In the genomic region with DNA sequence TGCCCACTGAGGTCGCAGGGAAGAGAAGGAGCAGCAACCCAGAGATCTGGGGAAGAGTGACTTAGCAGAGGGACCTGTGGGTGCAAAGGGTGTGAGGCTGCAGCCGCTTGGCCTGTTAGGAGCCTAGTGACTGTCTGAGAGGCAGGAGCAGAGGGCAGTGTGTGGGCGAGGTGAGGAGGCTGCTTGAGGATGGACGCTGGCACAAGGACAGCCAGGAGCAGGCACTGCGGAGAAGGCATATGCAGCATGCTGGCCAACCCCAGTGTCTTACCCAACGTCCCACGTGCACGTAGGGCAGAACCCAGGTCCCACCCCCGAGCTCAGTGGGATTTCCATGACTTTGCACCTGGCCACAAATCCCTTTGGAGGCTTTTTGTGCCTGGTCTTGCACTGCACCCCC, we compare ENCODE assay signal across 17 cellular contexts. TPM values are rescaled to one million over a fixed set of nuclear protein-coding genes. Genes with fewer than 3 reads are reported as not detected.
DNase-seq lines count a peak whose midpoint lies in the region; ATAC-seq and TF ChIP-seq lines count a peak whose summit lies in the region.
"Had no signal": no experiment of that assay in that cellular context is flagged by ENCODE, and none has a peak within 500 bp of the region (broad histone marks: within the 10 kb centered on the region; RNA-seq: fewer than 3 reads in every experiment).

No MANE protein-coding gene starts in this region.

- no peaks in the 10 kb centered on the region for H3K36me3 Mint-ChIP-seq in stimulated activated memory B cell treated with anti-CD40 and anti-IgM and Interleukin-4, amounts not matched to agents 10 μg/mL and 1 μg/mL and 100 μg/mL, for 72 hours
- H3K36me3 Mint-ChIP-seq in activated T-cell treated with anti-CD3 and anti-CD28 coated beads, Interleukin-2, amount 50 U/mL, for 72 hours (ENCODE audit: insufficient read depth in 2 of 2) = no peaks in the 10 kb centered on the region
- H3K36me3 Mint-ChIP-seq: CD4-positive, alpha-beta memory T cell had no signal

- ATAC-seq in stimulated activated memory B cell treated with anti-CD40 and anti-IgM and Interleukin-4, amounts not matched to agents 10 μg/mL and 1 μg/mL and 100 μg/mL, for 72 hours = no peak
- no peak for ATAC-seq in activated T-cell treated with anti-CD3 and anti-CD28 coated beads, Interleukin-2, amount 50 U/mL, for 72 hours (replicated peaks in 1 of 2)
- ATAC-seq: HCT116 had no signal

- WGBS in transverse colon (ENCODE audit: low coverage in 1 of 2), 2 donors = 81% methylated on average over 9 of the region's 9 CpGs; no CpG with 5 or more reads in 1 of the 2 donors

- peak overlapping the region; percentile 54 for H3K27ac Mint-ChIP-seq in stimulated activated memory B cell treated with anti-CD40 and anti-IgM and Interleukin-4, amounts not matched to agents 10 μg/mL and 1 μg/mL and 100 μg/mL, for 72 hours
- H3K27ac Mint-ChIP-seq in activated T-cell treated with anti-CD3 and anti-CD28 coated beads, Interleukin-2, amount 50 U/mL, for 72 hours = no peak overlapping the region

- H3K4me3 ChIP-seq in BLaER1 treated with 17β-estradiol and CSF1 and Interleukin-3, amounts not matched to agents 10 nM and 100 nM = no peak overlapping the region
- H3K4me3 ChIP-seq in HEK293 (ENCODE audit: low read depth, low read length) (no peak overlapping the region), transverse colon (no peak overlapping the region)

- no peak overlapping the region for H3K27ac ChIP-seq in BLaER1 treated with 17β-estradiol and CSF1 and Interleukin-3, amounts not matched to agents 10 nM and 100 nM
- no peak overlapping the region for H3K27ac ChIP-seq in HEK293 (ENCODE audit: extremely low read depth, low read depth, low read length)
- no peak overlapping the region for H3K27ac ChIP-seq in transverse colon
- H3K27ac ChIP-seq: C4-2B had no signal

- CTCF ChIA-PET in HEK293 (lab: Yijun Ruan, JAX) = interaction anchor here (0.6 to 1.1 kb wide), 2 partner anchors 8 to 96 kb away, joined by 3 to 5 read pairs; no protein-coding TSS in a partner anchor

- peaks cover 0 to 43% (median 23%) of the 10 kb centered on the region in 11 experiments; a peak in 18 of 22 replicates for H3K27me3 ChIP-seq in BLaER1 treated with 17β-estradiol and CSF1 and Interleukin-3, amounts not matched to agents 10 nM and 100 nM
- H3K27me3 ChIP-seq in transverse colon = no peaks in the 10 kb centered on the region

- no peak for TF ChIP-seq POLR2A in transverse colon (IDR thresholded peaks at IDR 0.05)

- H3K4me2 ChIP-seq in BLaER1 treated with 17β-estradiol and CSF1 and Interleukin-3, amounts not matched to agents 10 nM and 100 nM = peak overlapping the region; percentile 62 to 85 (median 71); a peak in 16 of 22 replicates

- in situ Hi-C loops in transverse colon (cut with MboI; ENCODE audit: low pct_ligation_motif_present in 1 of 4, low pct_unique_long_range_greater_than_20kb in 1 of 4, low sequenced_read_pairs in 3 of 4) = no loop called here

- no peak for TF ChIP-seq EP300 in transverse colon (IDR thresholded peaks at IDR 0.05; ENCODE audit: low read depth)

- H3K9ac ChIP-seq in BLaER1 treated with 17β-estradiol and CSF1 and Interleukin-3, amounts not matched to agents 10 nM and 100 nM = no peak overlapping the region

- POLR2A ChIA-PET in HEK293 (lab: Yijun Ruan, JAX) = no interaction called here

- peaks cover 0 to 18% (median 0%) of the 10 kb centered on the region in 11 experiments; a peak in 4 of 22 replicates for H4K20me1 ChIP-seq in BLaER1 treated with 17β-estradiol and CSF1 and Interleukin-3, amounts not matched to agents 10 nM and 100 nM

- peaks cover 0 to 3% (median under 1%) of the 10 kb centered on the region in 11 experiments; a peak in 10 of 22 replicates for H3K9me3 ChIP-seq in BLaER1 treated with 17β-estradiol and CSF1 and Interleukin-3, amounts not matched to agents 10 nM and 100 nM (replicated peaks in 1 of 11)
- H3K9me3 ChIP-seq in HEK293 (ENCODE audit: control insufficient read depth, insufficient read depth, low read depth, low read length) = no peaks in the 10 kb centered on the region
- H3K9me3 ChIP-seq in transverse colon = no peaks in the 10 kb centered on the region

- no peak overlapping the region for H3K4me3 Mint-ChIP-seq in stimulated activated memory B cell treated with anti-CD40 and anti-IgM and Interleukin-4, amounts not matched to agents 10 μg/mL and 1 μg/mL and 100 μg/mL, for 72 hours
- H3K4me3 Mint-ChIP-seq in activated T-cell treated with anti-CD3 and anti-CD28 coated beads, Interleukin-2, amount 50 U/mL, for 72 hours = no peak overlapping the region
- H3K4me3 Mint-ChIP-seq: CD4-positive, alpha-beta memory T cell had no signal

- H3K4me1 Mint-ChIP-seq in stimulated activated memory B cell treated with anti-CD40 and anti-IgM and Interleukin-4, amounts not matched to agents 10 μg/mL and 1 μg/mL and 100 μg/mL, for 72 hours = peaks cover 20% of the 10 kb centered on the region
- peaks cover 17% of the 10 kb centered on the region for H3K4me1 Mint-ChIP-seq in activated T-cell treated with anti-CD3 and anti-CD28 coated beads, Interleukin-2, amount 50 U/mL, for 72 hours (ENCODE audit: low read depth)

- H3K36me3 ChIP-seq in BLaER1 treated with 17β-estradiol and CSF1 and Interleukin-3, amounts not matched to agents 10 nM and 100 nM = no peaks in the 10 kb centered on the region
- H3K36me3 ChIP-seq in HEK293 (ENCODE audit: control insufficient read depth in 2 of 2, insufficient read depth in 1 of 2, low read length in 2 of 2) (no peaks in the 10 kb centered on the region), transverse colon (no peaks in the 10 kb centered on the region)

- DNase-seq in cerebellar cortex (ENCODE audit: low spot score) (peak; percentile 69), transverse colon (no peak), HuH-7 (ENCODE audit: low spot score) (no peak)
- DNase-seq in activated T-cell treated with anti-CD3 and anti-CD28 coated beads, Interleukin-2, amount 50 U/mL, for 72 hours = no peak
- DNase-seq: ACHN; CD4-positive, alpha-beta memory T cell; DMS79; EL; GDM1; IMR-90 had no signal

- H3K27me3 Mint-ChIP-seq in stimulated activated memory B cell treated with anti-CD40 and anti-IgM and Interleukin-4, amounts not matched to agents 10 μg/mL and 1 μg/mL and 100 μg/mL, for 72 hours = peaks cover 7% of the 10 kb centered on the region
- no peaks in the 10 kb centered on the region for H3K27me3 Mint-ChIP-seq in activated T-cell treated with anti-CD3 and anti-CD28 coated beads, Interleukin-2, amount 50 U/mL, for 72 hours (ENCODE audit: low read depth)

- intact Hi-C loops in transverse colon (cut with DNase I; ENCODE audit: low total_unique reads) = no loop called here

- peaks cover 27 to 41% (median 31%) of the 10 kb centered on the region in 10 experiments for H3K4me1 ChIP-seq in BLaER1 treated with 17β-estradiol and CSF1 and Interleukin-3, amounts not matched to agents 10 nM and 100 nM
- H3K4me1 ChIP-seq in HEK293 (ENCODE audit: control insufficient read depth, insufficient read depth, low read length) (no peaks in the 10 kb centered on the region), transverse colon (peaks cover 0 to 3% (median 0%) of the 10 kb centered on the region in 4 donors)

- H3K9me3 Mint-ChIP-seq in stimulated activated memory B cell treated with anti-CD40 and anti-IgM and Interleukin-4, amounts not matched to agents 10 μg/mL and 1 μg/mL and 100 μg/mL, for 72 hours = no peaks in the 10 kb centered on the region
- no peaks in the 10 kb centered on the region for H3K9me3 Mint-ChIP-seq in activated T-cell treated with anti-CD3 and anti-CD28 coated beads, Interleukin-2, amount 50 U/mL, for 72 hours
- H3K9me3 Mint-ChIP-seq: CD4-positive, alpha-beta memory T cell had no signal

- TF ChIP-seq CTCF in HEK293 (tag by site-specific recombination; IDR thresholded peaks at IDR 0.05) (no peak), transverse colon (IDR thresholded peaks at IDR 0.05) (no peak)

TF ChIP-seq in HEK293, 187 proteins besides CTCF, POLR2A, EP300 and RAD21:
- no peak for TF ChIP-seq SCRT2 (tag by site-specific recombination; IDR thresholded peaks at IDR 0.05)
- TF ChIP-seq EGR2 (tag by site-specific recombination; IDR thresholded peaks at IDR 0.05; ENCODE audit: low read depth) = 0 out of 2 replicates have a peak, but pooled peaks have one; percentile 19

RNA-seq across cellular contexts. Expression of a gene that starts 54.1 kb away (rescaled TPM):
- under 1 TPM in 1 of 4 donors, not detected in 3; 0.16 TPM for total RNA-seq in transverse colon
- under 1 TPM; 0.35 to 0.43 TPM for total RNA-seq in activated T-cell treated with anti-CD3 and anti-CD28 coated beads, Interleukin-2, amount 50 U/mL, for 72 hours
- total RNA-seq: A172, H4 had no signal
